Comparison of ENCODE assay signal across 29 cellular contexts in genomic region chr1:204421441-204421840, GRCh38.
"Had no signal": no experiment of that assay in that cellular context is flagged by ENCODE, and none has a peak within 500 bp of the region (broad histone marks: within the 10 kb centered on the region; RNA-seq: fewer than 3 reads in every experiment).

No MANE protein-coding gene starts in this region.

- H3K36me3 ChIP-seq: ovary, uterus had no signal

- H3K9me3 Mint-ChIP-seq: dendritic cell treated with granulocyte-macrophage colony-stimulating factor and Interleukin-4, amounts not matched to agents 40 ng/mL and 50 ng/mL, for 4 days; endodermal cell; memory B cell; natural killer cell; stimulated activated memory B cell treated with anti-CD40 and anti-IgM and Interleukin-4, amounts not matched to agents 10 μg/mL and 1 μg/mL and 100 μg/mL, for 72 hours; stimulated activated naive CD8-positive, alpha-beta T cell treated with anti-CD3 and anti-CD28 coated beads, Interleukin-15, Interleukin-2, amounts not matched to agents 100 ng/mL and 50 ng/mL, for 24 hours had no signal

- H3K27me3 ChIP-seq: colonic mucosa, gastrocnemius medialis, ovary, spleen, suprapubic skin, transverse colon, upper lobe of right lung, uterus had no signal

- H3K9me3 ChIP-seq: colonic mucosa, gastrocnemius medialis, ovary, psoas muscle, spleen, suprapubic skin, transverse colon, upper lobe of right lung, uterus had no signal

- ATAC-seq: esophagus mucosa, gastrocnemius medialis, left cardiac atrium, left ventricle myocardium superior, natural killer cell, psoas muscle, right cardiac atrium, upper lobe of right lung had no signal

- H3K4me3 Mint-ChIP-seq: dendritic cell treated with granulocyte-macrophage colony-stimulating factor and Interleukin-4, amounts not matched to agents 40 ng/mL and 50 ng/mL, for 4 days; endodermal cell; memory B cell; natural killer cell; stimulated activated memory B cell treated with anti-CD40 and anti-IgM and Interleukin-4, amounts not matched to agents 10 μg/mL and 1 μg/mL and 100 μg/mL, for 72 hours; stimulated activated naive CD8-positive, alpha-beta T cell treated with anti-CD3 and anti-CD28 coated beads, Interleukin-15, Interleukin-2, amounts not matched to agents 100 ng/mL and 50 ng/mL, for 24 hours had no signal

- H3K36me3 Mint-ChIP-seq: natural killer cell had no signal

- H3K27me3 Mint-ChIP-seq: dendritic cell treated with granulocyte-macrophage colony-stimulating factor and Interleukin-4, amounts not matched to agents 40 ng/mL and 50 ng/mL, for 4 days; memory B cell; stimulated activated memory B cell treated with anti-CD40 and anti-IgM and Interleukin-4, amounts not matched to agents 10 μg/mL and 1 μg/mL and 100 μg/mL, for 72 hours; stimulated activated naive CD8-positive, alpha-beta T cell treated with anti-CD3 and anti-CD28 coated beads, Interleukin-15, Interleukin-2, amounts not matched to agents 100 ng/mL and 50 ng/mL, for 24 hours had no signal

- FAIRE-seq: islet of Langerhans had no signal

- DNase-seq: colonic mucosa; effector CD8-positive, alpha-beta T cell; endodermal cell; foreskin fibroblast; gastrocnemius medialis; head of caudate nucleus; left cardiac atrium; left ventricle myocardium superior; natural killer cell; occipital lobe; ovary; posterior cingulate gyrus; psoas muscle; right cardiac atrium; spleen; stimulated activated CD4-positive, alpha-beta T cell treated with anti-CD3 and anti-CD28 coated beads, Interleukin-4, amount 100 ng/mL, for 4 hours; transverse colon; upper lobe of right lung had no signal

- H3K4me3 ChIP-seq: colonic mucosa, gastrocnemius medialis, lung, ovary, psoas muscle, skin epidermis, spleen, suprapubic skin, transverse colon, upper lobe of right lung, uterus had no signal

- H3K4me1 ChIP-seq: colonic mucosa, uterus had no signal

- H3K27ac ChIP-seq: colonic mucosa, epithelial cell of prostate, ovary, psoas muscle, suprapubic skin, transverse colon, upper lobe of right lung had no signal

- H3K27ac Mint-ChIP-seq: dendritic cell treated with granulocyte-macrophage colony-stimulating factor and Interleukin-4, amounts not matched to agents 40 ng/mL and 50 ng/mL, for 4 days; endodermal cell; memory B cell; natural killer cell; stimulated activated naive CD8-positive, alpha-beta T cell treated with anti-CD3 and anti-CD28 coated beads, Interleukin-15, Interleukin-2, amounts not matched to agents 100 ng/mL and 50 ng/mL, for 24 hours had no signal
